19 cellular contexts compared by ENCODE assay signal in genomic region chr5:109563692-109564091, GRCh38.
"Had no signal": no experiment of that assay in that cellular context is flagged by ENCODE, and none has a peak within 500 bp of the region (broad histone marks: within the 10 kb centered on the region; RNA-seq: fewer than 3 reads in every experiment).

No MANE protein-coding gene starts in this region.

- H3K27ac ChIP-seq: coronary artery, foreskin keratinocyte, heart left ventricle, neutrophil, sigmoid colon, skin epidermis, suprapubic skin, thyroid gland, uterus had no signal

- H3K4me3 ChIP-seq: coronary artery, heart left ventricle, sigmoid colon, skin epidermis, suprapubic skin, thyroid gland, uterus had no signal

- H3K9me3 ChIP-seq: heart left ventricle, neutrophil, sigmoid colon, suprapubic skin, thyroid gland, uterus had no signal

- H3K27me3 ChIP-seq: foreskin keratinocyte, heart left ventricle, neutrophil, sigmoid colon, suprapubic skin, thyroid gland, uterus had no signal

- DNase-seq: effector CD4-positive, alpha-beta T cell; endodermal cell; erythroblast; foreskin keratinocyte; heart left ventricle; hippocampal formation; left colon; left ventricle myocardium superior; mammary epithelial cell; naive thymus-derived CD8-positive, alpha-beta T cell; posterior cingulate gyrus; sigmoid colon; stimulated activated naive CD4-positive, alpha-beta T cell; thyroid gland; uterus had no signal

- H3K36me3 ChIP-seq: heart left ventricle, neutrophil, sigmoid colon, suprapubic skin, thyroid gland, uterus had no signal

- H3K4me1 ChIP-seq: heart left ventricle, sigmoid colon, suprapubic skin, thyroid gland, uterus had no signal

- ATAC-seq: foreskin keratinocyte; left colon; left ventricle myocardium superior; naive thymus-derived CD8-positive, alpha-beta T cell had no signal
